Comparison of ENCODE assay signal across 17 cellular contexts in the genomic region with DNA sequence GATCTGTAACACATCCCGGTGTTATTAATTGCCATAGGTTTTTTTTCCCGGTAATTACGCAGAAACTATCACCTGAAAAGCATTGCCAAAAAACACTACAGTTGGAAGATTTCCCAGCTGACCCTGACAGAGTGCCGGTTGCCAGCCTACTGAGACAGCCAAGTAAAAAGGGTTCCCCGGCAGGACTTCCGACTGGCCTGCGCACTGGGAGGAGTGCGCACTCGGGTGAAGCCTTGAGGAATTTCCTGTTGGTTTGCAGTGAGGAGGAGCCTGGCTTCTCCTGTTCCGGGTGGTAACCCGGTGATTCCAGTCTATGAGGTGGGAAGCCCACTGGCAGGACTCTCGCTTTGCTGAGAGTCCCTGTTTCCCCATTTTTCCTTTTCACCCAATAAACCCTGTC. TPM values are rescaled to one million over a fixed set of nuclear protein-coding genes. Genes with fewer than 3 reads are reported as not detected.
"Had no signal": no experiment of that assay in that cellular context is flagged by ENCODE, and none has a peak within 500 bp of the region (broad histone marks: within the 10 kb centered on the region; RNA-seq: fewer than 3 reads in every experiment).

No MANE protein-coding gene starts in this region.

- DNase-seq: activated CD4-positive, alpha-beta T cell treated with anti-CD3 and anti-CD28 coated beads, Interleukin-2, amount 50 U/mL, for 1 hour; activated CD4-positive, CD25-positive, alpha-beta regulatory T cell; activated naive CD4-positive, alpha-beta T cell treated with Interleukin-2 at 50 U/mL for 16 hours; activated naive CD8-positive, alpha-beta T cell treated with anti-CD3 and anti-CD28 coated beads, Interleukin-2, amount 50 U/mL, for 24 hours; occipital lobe; SW 1271 had no signal

- H3K36me3 ChIP-seq: ascending aorta, prostate gland had no signal

- H3K27ac ChIP-seq: ascending aorta, prostate gland had no signal

- FAIRE-seq: bronchial epithelial cell, islet of Langerhans had no signal

- H3K9me3 Mint-ChIP-seq: activated naive CD8-positive, alpha-beta T cell treated with anti-CD3 and anti-CD28 coated beads, Interleukin-2, amount 50 U/mL, for 24 hours; nephron had no signal

- H3K4me1 Mint-ChIP-seq: activated naive CD8-positive, alpha-beta T cell treated with anti-CD3 and anti-CD28 coated beads, Interleukin-2, amount 50 U/mL, for 24 hours; nephron had no signal

- H3K4me3 Mint-ChIP-seq: activated naive CD8-positive, alpha-beta T cell treated with anti-CD3 and anti-CD28 coated beads, Interleukin-2, amount 50 U/mL, for 24 hours; nephron had no signal

- H3K4me3 ChIP-seq: ascending aorta, prostate gland had no signal

- H3K27me3 ChIP-seq: ascending aorta had no signal

- ATAC-seq: activated naive CD8-positive, alpha-beta T cell treated with anti-CD3 and anti-CD28 coated beads, Interleukin-2, amount 50 U/mL, for 24 hours had no signal

- H3K9me3 ChIP-seq: ascending aorta, prostate gland had no signal

- H3K4me1 ChIP-seq: ascending aorta, prostate gland had no signal

- H3K27ac Mint-ChIP-seq: activated naive CD8-positive, alpha-beta T cell treated with anti-CD3 and anti-CD28 coated beads, Interleukin-2, amount 50 U/mL, for 24 hours; nephron had no signal

- H3K27me3 Mint-ChIP-seq: activated naive CD8-positive, alpha-beta T cell treated with anti-CD3 and anti-CD28 coated beads, Interleukin-2, amount 50 U/mL, for 24 hours had no signal

RNA-seq across cellular contexts. Expression of gene GLYAT, which starts 57.1 kb away (rescaled TPM):
- total RNA-seq: activated CD8-positive, alpha-beta memory T cell treated with anti-CD3 and anti-CD28 coated beads for 36 hours; ascending aorta; bronchial epithelial cell; chondrocyte; dermis microvascular lymphatic vessel endothelial cell; prostate gland; T-helper 2 cell treated with Interferon-gamma antibody and Interleukin-4, amounts not matched to agents 100 ng/mL and 5 ng/mL, for 36 hours; ureter had no signal
- polyA plus RNA-seq: esophagus had no signal
